ENCODE assay signal across 13 cellular contexts in genomic region chrX:145393702-145394235, GRCh38.
DNase-seq lines count a peak whose midpoint lies in the region; ATAC-seq and TF ChIP-seq lines count a peak whose summit lies in the region.
"Had no signal": no experiment of that assay in that cellular context is flagged by ENCODE, and none has a peak within 500 bp of the region (broad histone marks: within the 10 kb centered on the region; RNA-seq: fewer than 3 reads in every experiment).

No MANE protein-coding gene starts in this region.

- peak; percentile 10 for TF ChIP-seq CTCF in CD14-positive monocyte (IDR thresholded peaks at IDR 0.05)
- TF ChIP-seq CTCF in GM23338 (conservative IDR thresholded peaks at IDR 0.05; ENCODE audit: low read depth in 2 of 2) = peak; percentile 38 to 50
- peak; percentile 15 for TF ChIP-seq CTCF in epithelial cell of esophagus (IDR thresholded peaks at IDR 0.05; ENCODE audit: insufficient read depth, low read depth, low read length, missing control alignments)
- peak in 1 of 2 donors; percentile 24 for TF ChIP-seq CTCF in right atrium auricular region (IDR thresholded peaks at IDR 0.05)

- H3K27ac Mint-ChIP-seq in CD14-positive monocyte (no peak overlapping the region), GM23338 (no peak overlapping the region)
- H3K27ac Mint-ChIP-seq: B cell had no signal

- H2AFZ ChIP-seq in GM23338 = no peak overlapping the region

- H3K27me3 ChIP-seq in GM23338 (ENCODE audit: insufficient read depth) (no peaks in the 10 kb centered on the region), right atrium auricular region (no peaks in the 10 kb centered on the region)

- no peak overlapping the region for H3K4me2 ChIP-seq in GM23338

- intact Hi-C loops in CD14-positive monocyte (cut with micrococcal nuclease) = no loop called here

- peaks cover 0 to 7% of the 10 kb centered on the region in 2 donors for H3K9me3 ChIP-seq in right atrium auricular region
- H3K9me3 ChIP-seq: thoracic aorta had no signal

- no peaks in the 10 kb centered on the region for H4K20me1 ChIP-seq in GM23338 (replicated peaks; ENCODE audit: insufficient read depth)

- H3K4me3 ChIP-seq in GM23338 (no peak overlapping the region), epithelial cell of esophagus (ENCODE audit: low read length) (no peak overlapping the region), right atrium auricular region (no peak overlapping the region)
- H3K4me3 ChIP-seq: thoracic aorta had no signal

- peaks cover 0 to 2% (median 0%) of the 10 kb centered on the region in 7 donors for H3K9me3 Mint-ChIP-seq in CD14-positive monocyte
- H3K9me3 Mint-ChIP-seq in GM23338 = peaks cover 83% of the 10 kb centered on the region

- DNase-seq in CD14-positive monocyte (ENCODE audit: low spot score) (no peak), GM23338 (ENCODE audit: low spot score) (peak; percentile 11), OCI-M1 (lab: John Stamatoyannopoulos, UW) (peak; percentile 36), epithelial cell of esophagus (ENCODE audit: low read depth) (no peak), globus pallidus (ENCODE audit: low spot score) (no peak), right atrium auricular region (ENCODE audit: low spot score) (no peak), NCI-H2029 treated with DMSO at 0.1 percent for 48 hours (lab: John Stamatoyannopoulos, UW) (no peak)
- DNase-seq in activated CD4-positive, alpha-beta T cell treated with anti-CD3 and anti-CD28 coated beads, Interleukin-2, amount 50 U/mL, for 1 hour = no peak
- DNase-seq: amygdala, NCI-H146, right cardiac atrium had no signal

- ATAC-seq in GM23338 = no peak
- ATAC-seq: right cardiac atrium had no signal

- H3K27ac ChIP-seq in GM23338 (ENCODE audit: low read depth) (no peak overlapping the region), right atrium auricular region (no peak overlapping the region)
- H3K27ac ChIP-seq: thoracic aorta had no signal

- H3K79me2 ChIP-seq in GM23338 (replicated peaks; ENCODE audit: insufficient read depth) = no peaks in the 10 kb centered on the region

- H3F3A ChIP-seq in GM23338 (replicated peaks; ENCODE audit: low read depth) = no peaks in the 10 kb centered on the region

- H3K4me3 Mint-ChIP-seq in CD14-positive monocyte (no peak overlapping the region), GM23338 (no peak overlapping the region)
- H3K4me3 Mint-ChIP-seq: B cell had no signal

- H3K36me3 ChIP-seq in GM23338 (ENCODE audit: insufficient read depth) (no peaks in the 10 kb centered on the region), right atrium auricular region (no peaks in the 10 kb centered on the region)
- H3K36me3 ChIP-seq: thoracic aorta had no signal

- H3K27me3 Mint-ChIP-seq in CD14-positive monocyte (ENCODE audit: low read depth in 3 of 3) (peaks cover 0 to 2% (median 0%) of the 10 kb centered on the region in 3 donors), GM23338 (ENCODE audit: insufficient read depth, low read depth, poor library complexity) (no peaks in the 10 kb centered on the region)
- H3K27me3 Mint-ChIP-seq: B cell had no signal

- H3K4me1 Mint-ChIP-seq in CD14-positive monocyte (no peaks in the 10 kb centered on the region), GM23338 (no peaks in the 10 kb centered on the region)
- H3K4me1 Mint-ChIP-seq: B cell had no signal

- H3K9me2 ChIP-seq in GM23338 (ENCODE audit: insufficient read depth) = no peaks in the 10 kb centered on the region

- H3K36me3 Mint-ChIP-seq in CD14-positive monocyte (no peaks in the 10 kb centered on the region), GM23338 (ENCODE audit: low read depth) (peaks cover 3% of the 10 kb centered on the region; the same call in 2 of the 3 replicates)

- no peaks in the 10 kb centered on the region for H3K4me1 ChIP-seq in GM23338 (ENCODE audit: insufficient read depth)
- H3K4me1 ChIP-seq in right atrium auricular region = no peaks in the 10 kb centered on the region

TF ChIP-seq in GM23338, 12 proteins besides CTCF, POLR2A, EP300 and RAD21 (continues in another document):
- no peak for TF ChIP-seq EZH2 (IDR thresholded peaks at IDR 0.05; ENCODE audit: low read depth, unreplicated experiment)
- no peak for TF ChIP-seq CREB1 (CRISPR knock-in tag; IDR thresholded peaks at IDR 0.05; ENCODE audit: low read depth)
- TF ChIP-seq ZNF114 (CRISPR knock-in tag; IDR thresholded peaks at IDR 0.05) = no peak
- no peak for TF ChIP-seq REST (IDR thresholded peaks at IDR 0.05; ENCODE audit: unreplicated experiment)
- TF ChIP-seq, protein P1, sequence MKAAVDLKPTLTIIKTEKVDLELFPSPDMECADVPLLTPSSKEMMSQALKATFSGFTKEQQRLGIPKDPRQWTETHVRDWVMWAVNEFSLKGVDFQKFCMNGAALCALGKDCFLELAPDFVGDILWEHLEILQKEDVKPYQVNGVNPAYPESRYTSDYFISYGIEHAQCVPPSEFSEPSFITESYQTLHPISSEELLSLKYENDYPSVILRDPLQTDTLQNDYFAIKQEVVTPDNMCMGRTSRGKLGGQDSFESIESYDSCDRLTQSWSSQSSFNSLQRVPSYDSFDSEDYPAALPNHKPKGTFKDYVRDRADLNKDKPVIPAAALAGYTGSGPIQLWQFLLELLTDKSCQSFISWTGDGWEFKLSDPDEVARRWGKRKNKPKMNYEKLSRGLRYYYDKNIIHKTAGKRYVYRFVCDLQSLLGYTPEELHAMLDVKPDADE (IDR thresholded peaks at IDR 0.05) = no peak
- TF ChIP-seq STAT1 (IDR thresholded peaks at IDR 0.05; ENCODE audit: unreplicated experiment) = no peak
- no peak for TF ChIP-seq ZNF331 (CRISPR knock-in tag; IDR thresholded peaks at IDR 0.05; ENCODE audit: low read depth)
- no peak for TF ChIP-seq JUNB (IDR thresholded peaks at IDR 0.05; ENCODE audit: unreplicated experiment)

Comparison
In these comparisons a context has a peak if more than half of its experiments do, and no peak if none do; other contexts are left out.
1. DNase-seq: peak in GM23338 (single experiment) and OCI-M1 (single experiment); none in CD14-positive monocyte (single experiment), epithelial cell of esophagus (single experiment), activated CD4-positive, alpha-beta T cell treated with anti-CD3 and anti-CD28 coated beads, Interleukin-2, amount 50 U/mL, for 1 hour (single experiment), globus pallidus (single experiment), right atrium auricular region (single experiment) and NCI-H2029 treated with DMSO at 0.1 percent for 48 hours (single experiment).